In genomic region chrX:68462197-68462596, GRCh38 we compare ENCODE assay signal across 1 cellular context.
TF ChIP-seq lines count a peak whose summit lies in the region.

No MANE protein-coding gene starts in this region.

TF ChIP-seq in SK-N-SH, 30 proteins besides CTCF, POLR2A, EP300 and RAD21 (continued from another document):
- TF ChIP-seq IRF3 (IDR thresholded peaks at IDR 0.05; ENCODE audit: low read depth, low read length) (no peak), FOSL2 (IDR thresholded peaks at IDR 0.05; ENCODE audit: borderline replicate concordance, low read depth) (no peak), YY1 (IDR thresholded peaks at IDR 0.05; ENCODE audit: low read depth) (no peak), NRF1 (IDR thresholded peaks at IDR 0.05; ENCODE audit: low read depth, low read length) (no peak), TAF1 (IDR thresholded peaks at IDR 0.05; ENCODE audit: borderline replicate concordance, low read depth, low read length) (no peak), CHD2 (IDR thresholded peaks at IDR 0.05; ENCODE audit: low read length, partially characterized antibody) (no peak), GABPA (IDR thresholded peaks at IDR 0.05; ENCODE audit: low read depth) (no peak), EZH2phosphoT487 (IDR thresholded peaks at IDR 0.05; ENCODE audit: borderline replicate concordance, low read depth) (no peak)
- TF ChIP-seq, protein P1, sequence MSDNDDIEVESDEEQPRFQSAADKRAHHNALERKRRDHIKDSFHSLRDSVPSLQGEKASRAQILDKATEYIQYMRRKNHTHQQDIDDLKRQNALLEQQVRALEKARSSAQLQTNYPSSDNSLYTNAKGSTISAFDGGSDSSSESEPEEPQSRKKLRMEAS (IDR thresholded peaks at IDR 0.05; ENCODE audit: low read depth), result no peak
- TF ChIP-seq, protein P2, sequence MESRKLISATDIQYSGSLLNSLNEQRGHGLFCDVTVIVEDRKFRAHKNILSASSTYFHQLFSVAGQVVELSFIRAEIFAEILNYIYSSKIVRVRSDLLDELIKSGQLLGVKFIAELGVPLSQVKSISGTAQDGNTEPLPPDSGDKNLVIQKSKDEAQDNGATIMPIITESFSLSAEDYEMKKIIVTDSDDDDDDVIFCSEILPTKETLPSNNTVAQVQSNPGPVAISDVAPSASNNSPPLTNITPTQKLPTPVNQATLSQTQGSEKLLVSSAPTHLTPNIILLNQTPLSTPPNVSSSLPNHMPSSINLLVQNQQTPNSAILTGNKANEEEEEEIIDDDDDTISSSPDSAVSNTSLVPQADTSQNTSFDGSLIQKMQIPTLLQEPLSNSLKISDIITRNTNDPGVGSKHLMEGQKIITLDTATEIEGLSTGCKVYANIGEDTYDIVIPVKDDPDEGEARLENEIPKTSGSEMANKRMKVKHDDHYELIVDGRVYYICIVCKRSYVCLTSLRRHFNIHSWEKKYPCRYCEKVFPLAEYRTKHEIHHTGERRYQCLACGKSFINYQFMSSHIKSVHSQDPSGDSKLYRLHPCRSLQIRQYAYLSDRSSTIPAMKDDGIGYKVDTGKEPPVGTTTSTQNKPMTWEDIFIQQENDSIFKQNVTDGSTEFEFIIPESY (IDR thresholded peaks at IDR 0.05; ENCODE audit: borderline replicate concordance, low read depth), result no peak
